ENCODE assay signal across 8 cellular contexts in genomic region chr7:128869138-128869943, GRCh38. TPM values are rescaled to one million over a fixed set of nuclear protein-coding genes. Genes with fewer than 3 reads are reported as not detected.
DNase-seq lines count a peak whose midpoint lies in the region; ATAC-seq and TF ChIP-seq lines count a peak whose summit lies in the region.

No MANE protein-coding gene starts in this region.

- intact Hi-C loops in testis (cut with DNase I; ENCODE audit: low total_unique reads), result no loop called here

- no peak for TF ChIP-seq CTCF in NB4 (IDR thresholded peaks at IDR 0.05; ENCODE audit: low read depth, low read length)
- no peak for TF ChIP-seq CTCF in epithelial cell of proximal tubule (conservative IDR thresholded peaks at IDR 0.05; ENCODE audit: low read depth, low read length)
- no peak for TF ChIP-seq CTCF in testis (IDR thresholded peaks at IDR 0.05)

- 2% methylated on average over 45 of the region's 86 CpGs; no CpG with 5 or more reads in 1 of the 2 donors for WGBS in testis, 2 donors

- H3K36me3 ChIP-seq in muscle layer of duodenum (ENCODE audit: control insufficient read depth in 1 of 2, insufficient read depth in 2 of 2, low read length in 2 of 2) (peaks cover 7 to 8% of the 10 kb centered on the region in 2 donors), testis (ENCODE audit: low read depth, missing control alignments) (no peaks in the 10 kb centered on the region)

- H3K4me1 ChIP-seq in muscle layer of duodenum (ENCODE audit: control insufficient read depth in 1 of 2, insufficient read depth in 2 of 2, low read length in 2 of 2), result peaks cover 0 to 25% of the 10 kb centered on the region in 2 donors
- H3K4me1 ChIP-seq in testis, result peaks cover 7% of the 10 kb centered on the region

- H3K27ac ChIP-seq in muscle layer of duodenum (ENCODE audit: low read length), result no peak overlapping the region
- H3K27ac ChIP-seq in testis, result no peak overlapping the region

- peak; percentile 49 for ATAC-seq in GM21526 (IDR thresholded peaks at IDR 0.05; ENCODE audit: low FRiP score, unreplicated experiment)

- TF ChIP-seq POLR2A in NB4 (IDR thresholded peaks at IDR 0.05; ENCODE audit: extremely low read depth, insufficient read length) (no peak), testis (IDR thresholded peaks at IDR 0.05) (no peak)

- no peaks in the 10 kb centered on the region for H3K27me3 ChIP-seq in muscle layer of duodenum (ENCODE audit: low read depth, low read length)
- no peaks in the 10 kb centered on the region for H3K27me3 ChIP-seq in testis

- H3K9me3 ChIP-seq in muscle layer of duodenum (ENCODE audit: control insufficient read depth in 1 of 2, low read length in 2 of 2) (no peaks in the 10 kb centered on the region), testis (no peaks in the 10 kb centered on the region)

- DNase-seq in DMS53 treated with DMSO at 0.1 percent for 48 hours (lab: John Stamatoyannopoulos, UW; ENCODE audit: unreplicated experiment) (peak; percentile 67), NB4 (ENCODE audit: low read depth) (peak; percentile 29), epithelial cell of proximal tubule (ENCODE audit: low read depth) (no peak), testis (peak; percentile 33), COLO829 (ENCODE audit: low spot score) (no peak)
- DNase-seq in activated CD8-positive, alpha-beta memory T cell treated with anti-CD3 and anti-CD28 coated beads for 24 hours, result peak; percentile 84

- H3K4me3 ChIP-seq in NB4 (ENCODE audit: low read depth, low read length), result no peak overlapping the region
- H3K4me3 ChIP-seq in epithelial cell of proximal tubule (ENCODE audit: low read depth, low read length), result peak overlapping the region; percentile 58
- peak overlapping the region; percentile 37 to 76 for H3K4me3 ChIP-seq in muscle layer of duodenum (ENCODE audit: low read depth in 1 of 2, low read length in 2 of 2)
- peak overlapping the region; percentile 43 to 61 for H3K4me3 ChIP-seq in testis

RNA-seq across cellular contexts. Expression of gene ATP6V1F, which starts 6.7 kb away (rescaled TPM):
- total RNA-seq in epithelial cell of proximal tubule (69.5 and 134 TPM in 2 replicates), testis (100 to 1,000 TPM; 133 to 166 TPM)
- 414 TPM for polyA plus RNA-seq in testis (ENCODE audit: insufficient read depth, low read depth, low replicate concordance)

RNA-seq across cellular contexts. Expression of gene FLNC, which starts 39.1 kb away (rescaled TPM):
- total RNA-seq in epithelial cell of proximal tubule, result 149 and 173 TPM in 2 replicates
- total RNA-seq in testis, result 10 to 100 TPM in 1 of 2 donors, 1 to 10 TPM in 1; 8.8 to 14.4 TPM
- polyA plus RNA-seq in testis (ENCODE audit: insufficient read depth, low read depth, low replicate concordance), result 21.4 TPM

RNA-seq across cellular contexts. Expression of gene KCP, which starts 41.2 kb away (rescaled TPM):
- total RNA-seq in epithelial cell of proximal tubule (0.51 and 5.2 TPM in 2 replicates), testis (1 to 10 TPM in 1 of 2 donors, under 1 TPM in 1; 0.68 to 1.2 TPM)
- polyA plus RNA-seq in testis (ENCODE audit: insufficient read depth, low read depth, low replicate concordance), result 1.4 TPM

Comparison
In these comparisons a context has a peak if more than half of its experiments do, and no peak if none do; other contexts are left out.
1. DNase-seq: peak in DMS53 treated with DMSO at 0.1 percent for 48 hours (single experiment), NB4 (single experiment), activated CD8-positive, alpha-beta memory T cell treated with anti-CD3 and anti-CD28 coated beads for 24 hours (single experiment) and testis (single experiment); none in epithelial cell of proximal tubule (single experiment) and COLO829 (single experiment).